In the genomic region with DNA sequence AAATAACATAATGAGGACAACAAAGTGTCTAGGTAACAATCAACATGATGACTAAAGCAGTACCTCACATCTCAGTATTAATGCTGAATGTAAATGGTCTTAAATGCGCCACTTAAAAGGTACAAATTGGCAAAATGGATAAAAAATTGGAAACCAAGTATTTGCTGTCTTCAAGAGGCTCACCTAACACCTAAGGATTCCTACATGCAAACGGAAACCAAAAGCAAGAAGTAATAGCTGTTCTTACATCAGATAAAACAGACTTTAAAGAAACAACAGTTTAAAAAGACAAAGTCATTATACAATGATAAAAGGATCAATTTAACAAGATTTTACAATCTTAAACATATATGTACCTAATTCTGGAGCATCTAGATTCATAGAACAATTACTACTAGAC, we compare ENCODE assay signal across 1 cellular context.
TF ChIP-seq lines count a peak whose summit lies in the region.

No MANE protein-coding gene starts in this region.

TF ChIP-seq in IMR-90, 13 proteins besides CTCF, POLR2A, EP300 and RAD21:
- TF ChIP-seq RCOR1 (IDR thresholded peaks at IDR 0.05; ENCODE audit: insufficient replicate concordance, low read length) (no peak), ELK1 (IDR thresholded peaks at IDR 0.05; ENCODE audit: borderline replicate concordance, low read depth, low read length) (no peak), MAFK (IDR thresholded peaks at IDR 0.05; ENCODE audit: low read depth, low read length) (no peak), CEBPB (IDR thresholded peaks at IDR 0.05; ENCODE audit: low read depth, low read length) (no peak), MAZ (IDR thresholded peaks at IDR 0.05; ENCODE audit: borderline replicate concordance, low read depth, low read length) (no peak), NFE2L2 (IDR thresholded peaks at IDR 0.05; ENCODE audit: low read depth, low read length) (no peak), MXI1 (IDR thresholded peaks at IDR 0.05; ENCODE audit: borderline replicate concordance, low read depth, low read length) (no peak), BHLHE40 (IDR thresholded peaks at IDR 0.05; ENCODE audit: low read depth, low read length) (no peak), FOS (IDR thresholded peaks at IDR 0.05; ENCODE audit: low read depth, low read length) (no peak), RFX5 (IDR thresholded peaks at IDR 0.05; ENCODE audit: low read depth, low read length) (no peak), CHD1 (IDR thresholded peaks at IDR 0.05; ENCODE audit: low read depth, low read length) (no peak), SMC3 (IDR thresholded peaks at IDR 0.05; ENCODE audit: low read depth, low read length) (no peak)
- TF ChIP-seq, protein P1, sequence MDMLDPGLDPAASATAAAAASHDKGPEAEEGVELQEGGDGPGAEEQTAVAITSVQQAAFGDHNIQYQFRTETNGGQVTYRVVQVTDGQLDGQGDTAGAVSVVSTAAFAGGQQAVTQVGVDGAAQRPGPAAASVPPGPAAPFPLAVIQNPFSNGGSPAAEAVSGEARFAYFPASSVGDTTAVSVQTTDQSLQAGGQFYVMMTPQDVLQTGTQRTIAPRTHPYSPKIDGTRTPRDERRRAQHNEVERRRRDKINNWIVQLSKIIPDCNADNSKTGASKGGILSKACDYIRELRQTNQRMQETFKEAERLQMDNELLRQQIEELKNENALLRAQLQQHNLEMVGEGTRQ (IDR thresholded peaks at IDR 0.05; ENCODE audit: low read depth, low read length) = no peak
